ENCODE assay signal across 18 cellular contexts in the genomic region with DNA sequence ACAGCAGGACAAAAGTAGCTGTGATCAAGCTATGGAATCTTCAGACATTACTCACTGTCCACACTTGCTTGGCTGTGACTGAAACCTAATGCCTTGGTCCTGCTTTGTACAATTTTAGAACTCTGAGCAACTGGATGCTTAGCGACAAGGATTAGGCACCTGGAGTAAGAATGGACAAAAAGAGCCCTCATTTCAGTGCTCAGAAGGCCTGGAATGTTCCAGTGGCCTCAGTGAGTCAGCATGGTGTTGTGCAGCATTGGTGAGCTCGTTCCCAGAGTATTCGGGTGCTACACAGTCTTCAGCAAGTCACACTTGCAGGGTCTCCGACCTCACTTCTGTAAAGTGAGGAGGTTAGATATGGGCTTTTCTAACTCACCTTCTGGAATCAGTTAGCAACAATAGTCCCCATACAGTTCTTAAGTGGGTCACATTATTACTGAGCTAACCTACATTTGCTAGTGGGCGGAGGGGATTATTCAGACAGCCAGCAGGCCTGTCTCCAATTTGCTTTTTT.
DNase-seq lines count a peak whose midpoint lies in the region; ATAC-seq and TF ChIP-seq lines count a peak whose summit lies in the region.
"Had no signal": no experiment of that assay in that cellular context is flagged by ENCODE, and none has a peak within 500 bp of the region (broad histone marks: within the 10 kb centered on the region; RNA-seq: fewer than 3 reads in every experiment).

No MANE protein-coding gene starts in this region.

- POLR2A ChIA-PET in CD4-positive, alpha-beta memory T cell (lab: Charles Lee; ENCODE audit: partially characterized antibody): interaction anchor here (0.7 to 1.0 kb wide), 2 partner anchors 9 to 75 kb away, joined by 3 read pairs; no protein-coding TSS in a partner anchor

- H3K4me1 ChIP-seq in CD4-positive, alpha-beta memory T cell (ENCODE audit: insufficient read depth, low read length): peaks cover 17% of the 10 kb centered on the region
- H3K4me1 ChIP-seq in spleen: peaks cover 0 to 6% (median 0%) of the 10 kb centered on the region in 6 donors
- H3K4me1 ChIP-seq: uterus had no signal

- no peaks in the 10 kb centered on the region for H3K27me3 ChIP-seq in CD4-positive, alpha-beta memory T cell (ENCODE audit: insufficient read depth, low read length)
- no peaks in the 10 kb centered on the region for H3K27me3 ChIP-seq in spleen (replicated peaks in 1 of 7)
- H3K27me3 ChIP-seq: cardiac muscle cell, SJSA1, uterus had no signal

- no peaks in the 10 kb centered on the region for H3K36me3 ChIP-seq in CD4-positive, alpha-beta memory T cell (ENCODE audit: insufficient read depth, low read length)
- no peaks in the 10 kb centered on the region for H3K36me3 ChIP-seq in spleen
- H3K36me3 ChIP-seq: cardiac muscle cell, SJSA1, uterus had no signal

- TF ChIP-seq CTCF in spleen (IDR thresholded peaks at IDR 0.05 in 8 of 11, conservative IDR thresholded peaks at IDR 0.05 in 3 of 11): no peak

- no peaks in the 10 kb centered on the region for H3K9me3 ChIP-seq in CD4-positive, alpha-beta memory T cell (ENCODE audit: control insufficient read depth in 1 of 2, low read length in 2 of 2)
- peaks cover 0 to 25% (median 8%) of the 10 kb centered on the region in 8 donors for H3K9me3 ChIP-seq in spleen
- H3K9me3 ChIP-seq: uterus had no signal

- H3K4me3 ChIP-seq in CD4-positive, alpha-beta memory T cell (ENCODE audit: low read length in 2 of 2): no peak overlapping the region
- no peak overlapping the region for H3K4me3 ChIP-seq in spleen
- H3K4me3 ChIP-seq: cardiac muscle cell, SJSA1, uterus had no signal

- 87 to 96% (median 93%) methylated on average over 5 of the region's 5 CpGs for WGBS in spleen, 5 donors

- H3K4me1 Mint-ChIP-seq in CD4-positive, alpha-beta memory T cell: peaks cover 16 to 31% (median 22%) of the 10 kb centered on the region in 4 donors
- H3K4me1 Mint-ChIP-seq in memory B cell: peaks cover 17% of the 10 kb centered on the region
- H3K4me1 Mint-ChIP-seq: neural crest cell had no signal

- H3K9me3 Mint-ChIP-seq in CD4-positive, alpha-beta memory T cell: peaks cover 0 to 12% (median 9%) of the 10 kb centered on the region in 8 donors
- peaks cover 10% of the 10 kb centered on the region for H3K9me3 Mint-ChIP-seq in memory B cell

- H3K27ac Mint-ChIP-seq in CD4-positive, alpha-beta memory T cell: peak overlapping the region in 1 of 7 donors; percentile 28
- H3K27ac Mint-ChIP-seq in memory B cell: peak overlapping the region; percentile 29
- H3K27ac Mint-ChIP-seq: activated T-helper 1 cell treated with anti-CD3 and anti-CD28 coated beads, Interleukin-12 subunit alpha, Interleukin-12 subunit beta, Interleukin-2, Interleukin-4 antibody, amounts not matched to agents 30 ng/mL and 10 ng/mL and 1 ng/mL, durations not matched to agents 14 hours and 24 hours and 36 hours; B cell had no signal

- H3K27me3 Mint-ChIP-seq in CD4-positive, alpha-beta memory T cell: no peaks in the 10 kb centered on the region
- no peaks in the 10 kb centered on the region for H3K27me3 Mint-ChIP-seq in memory B cell
- H3K27me3 Mint-ChIP-seq: B cell had no signal

- H3K4me3 Mint-ChIP-seq in CD4-positive, alpha-beta memory T cell: peak overlapping the region in 5 of 8 donors; percentile 11 to 30 (median 22)
- H3K4me3 Mint-ChIP-seq in memory B cell: no peak overlapping the region
- H3K4me3 Mint-ChIP-seq: activated T-helper 1 cell treated with anti-CD3 and anti-CD28 coated beads, Interleukin-12 subunit alpha, Interleukin-12 subunit beta, Interleukin-2, Interleukin-4 antibody, amounts not matched to agents 30 ng/mL and 10 ng/mL and 1 ng/mL, durations not matched to agents 14 hours and 24 hours and 36 hours; B cell; neural crest cell had no signal

- intact Hi-C loops in CD4-positive, alpha-beta memory T cell (cut with micrococcal nuclease): no loop called here
- intact Hi-C loops in spleen (cut with DNase I; ENCODE audit: low total_unique reads): no loop called here

- no peak for ATAC-seq in memory B cell (ENCODE audit: low read depth)

- H3K27ac ChIP-seq in CD4-positive, alpha-beta memory T cell (ENCODE audit: low read depth, low read length): no peak overlapping the region
- no peak overlapping the region for H3K27ac ChIP-seq in spleen
- H3K27ac ChIP-seq: cardiac muscle cell, HL-60, SJSA1, uterus had no signal

- TF ChIP-seq POLR2A in spleen (IDR thresholded peaks at IDR 0.05): no peak

- CTCF ChIA-PET in CD4-positive, alpha-beta memory T cell (lab: Charles Lee; ENCODE audit: partially characterized antibody): interaction anchor here (1.1 kb wide), 1 partner anchor 81 kb away, joined by 3 read pairs; no protein-coding TSS in a partner anchor

- DNase-seq in CD4-positive, alpha-beta memory T cell: no peak
- DNase-seq in NCI-H226 (peak; percentile 69), dedifferentiated amniotic fluid mesenchymal stem cell (ENCODE audit: extremely low spot score) (peak; percentile 51), memory B cell (ENCODE audit: low spot score in 2 of 2) (no peak), spleen (no peak), activated gamma-delta T cell treated with Interleukin-2 at 50 U/mL for 16 hours (no peak), retina (no peak), Kasumi-1 (lab: John Stamatoyannopoulos, UW) (no peak)
- DNase-seq: activated CD4-positive, CD25-positive, alpha-beta regulatory T cell; erythroblast; NCI-H1092 treated with DMSO at 0.1 percent for 48 hours; uterus had no signal

- H3K36me3 Mint-ChIP-seq in CD4-positive, alpha-beta memory T cell: peaks cover 3 to 10% of the 10 kb centered on the region in 2 donors
- peaks cover 19% of the 10 kb centered on the region for H3K36me3 Mint-ChIP-seq in memory B cell

Comparison
In these comparisons a context has a peak if more than half of its experiments do, and no peak if none do; other contexts are left out.
1. DNase-seq: peak in NCI-H226 (single experiment) and dedifferentiated amniotic fluid mesenchymal stem cell (single experiment); none in CD4-positive, alpha-beta memory T cell (0 of 5), memory B cell (0 of 2), spleen (single experiment), activated gamma-delta T cell treated with Interleukin-2 at 50 U/mL for 16 hours (single experiment), retina (single experiment) and Kasumi-1 (0 of 2).